In the genomic region with DNA sequence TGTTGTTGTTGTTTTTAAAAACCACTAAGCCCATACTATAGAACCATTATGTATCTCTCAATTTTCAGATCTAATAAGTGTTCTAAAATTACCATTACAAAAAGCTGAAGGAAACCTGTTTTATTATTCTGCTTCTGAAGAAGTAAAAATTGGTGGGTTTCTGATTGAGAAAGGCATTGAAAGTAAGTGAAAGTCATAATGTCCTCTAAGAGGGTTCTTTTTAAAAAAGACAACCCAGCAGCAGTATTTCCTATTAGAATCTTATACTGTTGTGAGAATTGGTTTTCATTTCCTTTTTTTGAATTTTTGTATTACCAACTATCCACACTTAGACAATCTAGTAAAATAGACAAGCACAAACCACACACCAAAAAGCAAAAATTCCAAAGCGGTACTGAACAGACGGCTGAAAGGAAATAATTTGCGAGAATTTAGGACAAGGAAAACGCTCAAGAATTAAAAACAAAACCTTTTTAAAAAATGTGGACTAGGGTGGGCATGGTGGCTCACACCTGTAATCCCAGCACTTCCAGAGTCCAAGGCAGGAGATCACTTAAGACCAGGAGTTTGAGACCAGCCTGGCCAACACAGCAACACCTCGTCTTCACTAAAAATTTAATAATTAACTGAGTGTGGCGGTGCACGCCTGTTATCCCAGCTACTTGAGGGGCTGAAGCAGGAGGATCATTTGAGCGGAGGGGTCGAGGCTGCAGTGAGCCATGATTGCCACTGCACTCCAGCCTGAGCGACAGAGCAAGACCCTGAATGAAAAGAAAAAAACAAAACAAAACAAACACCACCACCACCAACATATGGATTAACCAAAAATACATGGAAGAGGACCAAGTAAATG, we compare ENCODE assay signal across 20 cellular contexts.
A peak's percentile ranks its signal among the peaks of the same experiment; 100 is the strongest.
DNase-seq lines count a peak whose midpoint lies in the region; ATAC-seq and TF ChIP-seq lines count a peak whose summit lies in the region.
"Had no signal": no experiment of that assay in that cellular context is flagged by ENCODE, and none has a peak within 500 bp of the region (broad histone marks: within the 10 kb centered on the region; RNA-seq: fewer than 3 reads in every experiment).

No MANE protein-coding gene starts in this region.

- no CpG with 5 or more reads among the region's 10 CpGs for WGBS in trophoblast cell (ENCODE audit: extremely low coverage, insufficient coverage, insufficient read length)

- CTCF ChIA-PET in HEK293 (lab: Yijun Ruan, JAX): no interaction called here
- CTCF ChIA-PET in OCI-LY7 (lab: Charles Lee; ENCODE audit: unreplicated experiment): no interaction called here

- TF ChIP-seq CTCF in HEK293 (tag by site-specific recombination; IDR thresholded peaks at IDR 0.05) (no peak), OCI-LY7 (conservative IDR thresholded peaks at IDR 0.05; ENCODE audit: low read length) (no peak), chondrocyte (IDR thresholded peaks at IDR 0.05) (no peak)

- no peak overlapping the region for H2AK5ac ChIP-seq in trophoblast cell (ENCODE audit: low read length)

- H3K27me3 ChIP-seq in trophoblast cell (ENCODE audit: insufficient read depth, low read length): no peaks in the 10 kb centered on the region
- H3K27me3 ChIP-seq: ascending aorta; BLaER1 treated with 17β-estradiol and CSF1 and Interleukin-3, amounts not matched to agents 10 nM and 100 nM; uterus had no signal

- no peaks in the 10 kb centered on the region for H3K9me2 ChIP-seq in OCI-LY7 (ENCODE audit: insufficient read depth, low read length)

- no peaks in the 10 kb centered on the region for H3K27me3 Mint-ChIP-seq in chondrocyte (ENCODE audit: low read depth)

- no peak overlapping the region for H3K27ac ChIP-seq in HEK293 (ENCODE audit: extremely low read depth, low read depth, low read length)
- H3K27ac ChIP-seq in OCI-LY7 (ENCODE audit: low read depth, low read length, poor library complexity, severe bottlenecking): no peak overlapping the region
- H3K27ac ChIP-seq in trophoblast cell (ENCODE audit: low read depth, low read length): no peak overlapping the region
- H3K27ac ChIP-seq: ascending aorta, uterus had no signal

- peaks cover 10% of the 10 kb centered on the region for H4K20me1 ChIP-seq in OCI-LY7 (ENCODE audit: insufficient read depth, low read length)

- no peak overlapping the region for H2AFZ ChIP-seq in OCI-LY7 (ENCODE audit: low read length)
- no peak overlapping the region for H2AFZ ChIP-seq in trophoblast cell (ENCODE audit: insufficient read depth, low read length, poor library complexity)

- H3K9me3 ChIP-seq in HEK293 (ENCODE audit: control insufficient read depth, insufficient read depth, low read depth, low read length) (no peaks in the 10 kb centered on the region), OCI-LY7 (ENCODE audit: low read length) (no peaks in the 10 kb centered on the region), trophoblast cell (ENCODE audit: insufficient read depth, low read depth, low read length) (no peaks in the 10 kb centered on the region)
- H3K9me3 ChIP-seq: ascending aorta, uterus had no signal

- H3K4me1 Mint-ChIP-seq in chondrocyte (ENCODE audit: low read depth): peaks cover 33% of the 10 kb centered on the region

- H3K4me3 Mint-ChIP-seq in chondrocyte (ENCODE audit: unreplicated experiment): no peak overlapping the region
- H3K4me3 Mint-ChIP-seq: activated CD8-positive, alpha-beta T cell treated with anti-CD3 and anti-CD28 coated beads, Interleukin-2, amount 10 ng/mL, durations not matched to agents 7 days and 5 days had no signal

- H3K36me3 ChIP-seq in HEK293 (ENCODE audit: control insufficient read depth in 2 of 2, insufficient read depth in 1 of 2, low read length in 2 of 2) (peaks cover 14 to 15% of the 10 kb centered on the region in 2 experiments), OCI-LY7 (ENCODE audit: insufficient read depth, low read length) (peaks cover 27% of the 10 kb centered on the region), trophoblast cell (ENCODE audit: control insufficient read depth in 1 of 2, insufficient read depth in 2 of 2, low read length in 2 of 2) (peaks cover 0 to under 1% of the 10 kb centered on the region in 2 experiments)
- H3K36me3 ChIP-seq: uterus had no signal

- H2BK12ac ChIP-seq in trophoblast cell (ENCODE audit: low read length): no peak overlapping the region

- H3K79me2 ChIP-seq in OCI-LY7 (ENCODE audit: insufficient read depth, low read depth, low read length) (peaks cover 68% of the 10 kb centered on the region), trophoblast cell (ENCODE audit: control insufficient read depth, insufficient read depth, low read length, poor library complexity) (peaks cover 4% of the 10 kb centered on the region)

- H3K4me1 ChIP-seq in HEK293 (ENCODE audit: control insufficient read depth, insufficient read depth, low read length) (peaks cover 10% of the 10 kb centered on the region; the same call in 1 of the 2 replicates), OCI-LY7 (ENCODE audit: insufficient read depth, low read length, poor library complexity, severe bottlenecking) (peaks cover 18% of the 10 kb centered on the region), trophoblast cell (ENCODE audit: control insufficient read depth in 1 of 2, insufficient read depth in 2 of 2, low read length in 2 of 2) (no peaks in the 10 kb centered on the region)
- H3K4me1 ChIP-seq: uterus had no signal

- H4K8ac ChIP-seq in trophoblast cell (ENCODE audit: low read depth, low read length): no peak overlapping the region

- H3K18ac ChIP-seq in trophoblast cell (ENCODE audit: low read length): no peak overlapping the region

- intact Hi-C loops in OCI-LY7 (cut with micrococcal nuclease; ENCODE audit: unreplicated experiment): no loop called here

- no peak overlapping the region for H3K9ac ChIP-seq in trophoblast cell (ENCODE audit: low read length)

- H3K4ac ChIP-seq in trophoblast cell (ENCODE audit: low read depth, low read length): peak overlapping the region; percentile 10

- no peaks in the 10 kb centered on the region for H3K79me1 ChIP-seq in trophoblast cell (ENCODE audit: low read length)

- BruUV-seq in OCI-LY7 (replicated peaks; lab: Mats Ljungman, UMichigan): no TSS peak

- no peak overlapping the region for H3K4me3 ChIP-seq in HEK293 (ENCODE audit: low read depth, low read length)
- no peak overlapping the region for H3K4me3 ChIP-seq in OCI-LY7 (ENCODE audit: low read depth, low read length, poor library complexity, severe bottlenecking)
- no peak overlapping the region for H3K4me3 ChIP-seq in trophoblast cell (ENCODE audit: low read depth, low read length)
- H3K4me3 ChIP-seq: ascending aorta; BLaER1 treated with 17β-estradiol and CSF1 and Interleukin-3, amounts not matched to agents 10 nM and 100 nM; uterus had no signal

- peak; percentile 61 for ATAC-seq in GM18868 (IDR thresholded peaks at IDR 0.05; ENCODE audit: unreplicated experiment)
- no peak for ATAC-seq in HG03521 (IDR thresholded peaks at IDR 0.05; ENCODE audit: unreplicated experiment)
- ATAC-seq: activated CD8-positive, alpha-beta T cell treated with anti-CD3 and anti-CD28 coated beads, Interleukin-2, amount 10 ng/mL, durations not matched to agents 7 days and 5 days; PC-3 had no signal

- H3K9me3 Mint-ChIP-seq in chondrocyte (ENCODE audit: low read depth): no peaks in the 10 kb centered on the region
- H3K9me3 Mint-ChIP-seq: activated T-helper 2 cell treated with anti-CD3 and anti-CD28 coated beads, Interferon-gamma antibody, Interleukin-2, Interleukin-4, amounts not matched to agents 10 μg/mL and 5 μg/mL and 100 μg/mL, durations not matched to agents 14 hours and 24 hours and 36 hours had no signal

- H4K12ac ChIP-seq in trophoblast cell (ENCODE audit: low read depth, low read length): no peak overlapping the region

- no peak overlapping the region for H4K91ac ChIP-seq in trophoblast cell (ENCODE audit: low read depth, low read length)

- H3K23ac ChIP-seq in trophoblast cell (ENCODE audit: low read length): no peak overlapping the region

- H3K36me3 Mint-ChIP-seq in chondrocyte (ENCODE audit: low read depth): peaks cover 2% of the 10 kb centered on the region

- no peak overlapping the region for H3K27ac Mint-ChIP-seq in chondrocyte (ENCODE audit: unreplicated experiment)
- H3K27ac Mint-ChIP-seq: activated CD8-positive, alpha-beta T cell treated with anti-CD3 and anti-CD28 coated beads, Interleukin-2, amount 10 ng/mL, durations not matched to agents 7 days and 5 days; activated T-helper 2 cell treated with anti-CD3 and anti-CD28 coated beads, Interferon-gamma antibody, Interleukin-2, Interleukin-4, amounts not matched to agents 10 μg/mL and 5 μg/mL and 100 μg/mL, durations not matched to agents 14 hours and 24 hours and 36 hours had no signal

- H3K14ac ChIP-seq in trophoblast cell (ENCODE audit: low read length): no peak overlapping the region

- H2BK120ac ChIP-seq in trophoblast cell (ENCODE audit: insufficient read depth, low read length, poor library complexity): no peak overlapping the region

- peak overlapping the region; percentile 43 for H3K4me2 ChIP-seq in OCI-LY7 (ENCODE audit: low read length)
- no peak overlapping the region for H3K4me2 ChIP-seq in trophoblast cell (ENCODE audit: low read length)

- H2BK5ac ChIP-seq in trophoblast cell (ENCODE audit: low read depth, low read length, poor library complexity): no peak overlapping the region

- POLR2A ChIA-PET in HEK293 (lab: Yijun Ruan, JAX) (no interaction called here), OCI-LY7 (lab: Charles Lee) (interaction anchor here (1.1 kb wide), 1 partner anchor 47 kb away, joined by 4 read pairs; no protein-coding TSS in a partner anchor)

- no peak for DNase-seq in OCI-LY7 (ENCODE audit: low spot score)
- DNase-seq in trophoblast cell: no peak
- no peak for DNase-seq in chondrocyte (ENCODE audit: low spot score)
- DNase-seq in midbrain (lab: John Stamatoyannopoulos, UW): no peak
- DNase-seq: activated CD8-positive, alpha-beta T cell treated with anti-CD3 and anti-CD28 coated beads, Interleukin-2, amount 10 ng/mL, durations not matched to agents 7 days and 5 days; cortex of kidney; DMS79; glutamatergic neuron; mesenchymal stem cell; NCI-H1694 treated with DMSO at 0.1 percent for 48 hours; nucleus accumbens; PC-3; stimulated activated naive CD4-positive, alpha-beta T cell; uterus had no signal

TF ChIP-seq in HEK293, 187 proteins besides CTCF, POLR2A, EP300 and RAD21:
- TF ChIP-seq ZFHX2 (tag by site-specific recombination; conservative IDR thresholded peaks at IDR 0.05) (no peak), ZNF792 (tag by site-specific recombination; IDR thresholded peaks at IDR 0.05) (no peak), PRDM1 (tag by site-specific recombination; IDR thresholded peaks at IDR 0.05) (peak; percentile 69), ZNF48 (tag by site-specific recombination; IDR thresholded peaks at IDR 0.05) (no peak)
